ENCODE assay signal across 11 cellular contexts in genomic region chr9:38682713-38683112, GRCh38. TPM values are rescaled to one million over a fixed set of nuclear protein-coding genes. Genes with fewer than 3 reads are reported as not detected.
DNase-seq lines count a peak whose midpoint lies in the region; ATAC-seq and TF ChIP-seq lines count a peak whose summit lies in the region.
"Had no signal": no experiment of that assay in that cellular context is flagged by ENCODE, and none has a peak within 500 bp of the region (broad histone marks: within the 10 kb centered on the region; RNA-seq: fewer than 3 reads in every experiment).

No MANE protein-coding gene starts in this region.

- H3K27ac Mint-ChIP-seq in natural killer cell = no peak overlapping the region
- H3K27ac Mint-ChIP-seq: B cell; T-helper 1 cell treated with Interleukin-12 subunit alpha and Interleukin-12 subunit beta and Interleukin-4 antibody, amounts not matched to agents 30 μg/mL and 1 μg/mL, for 36 hours had no signal

- peak overlapping the region; percentile 35 for H3K27ac ChIP-seq in left ventricle myocardium inferior (replicated peaks)

- no peaks in the 10 kb centered on the region for H3K27me3 ChIP-seq in left ventricle myocardium inferior (ENCODE audit: low read depth)

- peaks cover 9% of the 10 kb centered on the region in 2 donors for H3K4me1 Mint-ChIP-seq in natural killer cell
- H3K4me1 Mint-ChIP-seq: B cell had no signal

- H3K4me3 ChIP-seq in left ventricle myocardium inferior = no peak overlapping the region

- H3K4me1 ChIP-seq in left ventricle myocardium inferior = peaks cover 32% of the 10 kb centered on the region

- intact Hi-C loops in left ventricle myocardium inferior (cut with micrococcal nuclease) (no loop called here), Right ventricle myocardium inferior (cut with DNase I) (no loop called here), natural killer cell (cut with micrococcal nuclease) (no loop called here)

- H3K27me3 Mint-ChIP-seq in natural killer cell (ENCODE audit: low read depth in 2 of 2) = peaks cover 3 to 9% of the 10 kb centered on the region in 2 donors

- no peaks in the 10 kb centered on the region for H3K9me3 Mint-ChIP-seq in natural killer cell
- H3K9me3 Mint-ChIP-seq: T-helper 1 cell treated with Interleukin-12 subunit alpha and Interleukin-12 subunit beta and Interleukin-4 antibody, amounts not matched to agents 30 μg/mL and 1 μg/mL, for 36 hours had no signal

- H3K36me3 ChIP-seq in left ventricle myocardium inferior = no peaks in the 10 kb centered on the region

- no peak for TF ChIP-seq CTCF in left ventricle myocardium inferior (IDR thresholded peaks at IDR 0.05; ENCODE audit: borderline replicate concordance)
- TF ChIP-seq CTCF in natural killer cell (IDR thresholded peaks at IDR 0.05) = no peak

- H3K9me3 ChIP-seq in left ventricle myocardium inferior (replicated peaks) = no peaks in the 10 kb centered on the region

- H3K36me3 Mint-ChIP-seq in natural killer cell = no peaks in the 10 kb centered on the region

- H3K4me3 Mint-ChIP-seq in natural killer cell = no peak overlapping the region
- H3K4me3 Mint-ChIP-seq: B cell; T-helper 1 cell treated with Interleukin-12 subunit alpha and Interleukin-12 subunit beta and Interleukin-4 antibody, amounts not matched to agents 30 μg/mL and 1 μg/mL, for 36 hours had no signal

- DNase-seq in left ventricle myocardium inferior (no peak), Right ventricle myocardium inferior (ENCODE audit: missing footprints) (no peak), foreskin melanocyte (peak; percentile 72), natural killer cell (no peak), HuH-7.5 (ENCODE audit: low spot score) (no peak), GF-D8 (lab: John Stamatoyannopoulos, UW) (no peak)
- DNase-seq in effector CD4-positive, alpha-beta T cell = no peak
- DNase-seq: activated effector memory CD4-positive, alpha-beta T cell treated with Interleukin-2 at 50 U/mL for 16 hours had no signal

- ATAC-seq in Right ventricle myocardium inferior = no peak
- no peak for ATAC-seq in SK-N-SH treated with all-trans-retinoic acid at 6 μM for 48 hours
- ATAC-seq in natural killer cell = no peak

TF ChIP-seq in SK-N-SH treated with all-trans-retinoic acid at 6 μM for 48 hours, 23 proteins besides CTCF, POLR2A, EP300 and RAD21:
- TF ChIP-seq PATZ1 (CRISPR knock-in tag; IDR thresholded peaks at IDR 0.05; ENCODE audit: borderline replicate concordance) = peak; percentile 80; the same call in 1 of the 2 replicates
- TF ChIP-seq CREB5 (CRISPR knock-in tag; IDR thresholded peaks at IDR 0.05; ENCODE audit: low read depth) = 0 out of 2 replicates have a peak, but pooled peaks have one; percentile 22
- 0 out of 2 replicates have a peak, but pooled peaks have one; percentile 20 for TF ChIP-seq SNAI2 (CRISPR knock-in tag; IDR thresholded peaks at IDR 0.05)
- TF ChIP-seq ZNF8 (CRISPR knock-in tag; IDR thresholded peaks at IDR 0.05) = no peak
- TF ChIP-seq ESRRG (CRISPR knock-in tag; IDR thresholded peaks at IDR 0.05) = no peak
- TF ChIP-seq OSR1 (CRISPR knock-in tag; IDR thresholded peaks at IDR 0.05) = no peak
- peak; percentile 52 for TF ChIP-seq ISL1 (CRISPR knock-in tag; IDR thresholded peaks at IDR 0.05)

RNA-seq across cellular contexts. Expression of gene FAM240B, which starts 37.2 kb away (rescaled TPM):
- total RNA-seq in left ventricle myocardium inferior = not detected
- not detected for total RNA-seq in Right ventricle myocardium inferior
- not detected for total RNA-seq in natural killer cell
- total RNA-seq: B cell had no signal
